18 cellular contexts compared by ENCODE assay signal in genomic region chr12:32587536-32588346, GRCh38.
DNase-seq lines count a peak whose midpoint lies in the region; ATAC-seq and TF ChIP-seq lines count a peak whose summit lies in the region.
"Had no signal": no experiment of that assay in that cellular context is flagged by ENCODE, and none has a peak within 500 bp of the region (broad histone marks: within the 10 kb centered on the region; RNA-seq: fewer than 3 reads in every experiment).

No MANE protein-coding gene starts in this region.

- no TSS peak for BruUV-seq in Calu3 (replicated peaks; lab: Mats Ljungman, UMichigan)

- H3K36me3 Mint-ChIP-seq in Calu3 (ENCODE audit: insufficient read depth, unreplicated experiment), result peaks cover 15% of the 10 kb centered on the region
- H3K36me3 Mint-ChIP-seq in activated CD8-positive, alpha-beta T cell treated with anti-CD3 and anti-CD28 coated beads for 36 hours (ENCODE audit: low read depth), result peaks cover 2% of the 10 kb centered on the region
- H3K36me3 Mint-ChIP-seq in natural killer cell, result no peaks in the 10 kb centered on the region

- TF ChIP-seq RAD21 in SK-N-SH (IDR thresholded peaks at IDR 0.05; ENCODE audit: low read length), result no peak

- no peak overlapping the region for H3K9ac ChIP-seq in SK-N-SH

- H3K27ac Mint-ChIP-seq in Calu3 (ENCODE audit: unreplicated experiment), result peak overlapping the region; percentile 3
- H3K27ac Mint-ChIP-seq in activated CD8-positive, alpha-beta T cell treated with anti-CD3 and anti-CD28 coated beads for 36 hours, result peak overlapping the region; percentile 13
- peak overlapping the region; percentile 80 to 86 for H3K27ac Mint-ChIP-seq in natural killer cell

- no peaks in the 10 kb centered on the region for H3K27me3 Mint-ChIP-seq in Calu3 (ENCODE audit: unreplicated experiment)
- no peaks in the 10 kb centered on the region for H3K27me3 Mint-ChIP-seq in activated CD8-positive, alpha-beta T cell treated with anti-CD3 and anti-CD28 coated beads for 36 hours
- H3K27me3 Mint-ChIP-seq in natural killer cell (ENCODE audit: low read depth in 2 of 2), result no peaks in the 10 kb centered on the region

- peaks cover 32% of the 10 kb centered on the region for H3K4me1 Mint-ChIP-seq in Calu3 (ENCODE audit: low read depth, unreplicated experiment)
- peaks cover 44% of the 10 kb centered on the region for H3K4me1 Mint-ChIP-seq in activated CD8-positive, alpha-beta T cell treated with anti-CD3 and anti-CD28 coated beads for 36 hours (ENCODE audit: low read depth)
- H3K4me1 Mint-ChIP-seq in natural killer cell, result peaks cover 25 to 30% of the 10 kb centered on the region in 2 donors

- POLR2A ChIA-PET in activated CD8-positive, alpha-beta T cell treated with anti-CD3 and anti-CD28 coated beads for 36 hours (lab: Charles Lee), result no interaction called here
- POLR2A ChIA-PET in SK-N-SH (lab: Yijun Ruan, JAX), result no interaction called here

- H3K79me2 ChIP-seq in SK-N-SH (ENCODE audit: insufficient read depth), result no peaks in the 10 kb centered on the region

- DNase-seq in Calu3 (no peak), KG1 (lab: John Stamatoyannopoulos, UW) (peak; percentile 60), natural killer cell (no peak), SK-N-SH (no peak), NCI-H1436 treated with DMSO at 0.1 percent for 48 hours (lab: John Stamatoyannopoulos, UW) (no peak)
- no peak for DNase-seq in activated CD8-positive, alpha-beta T cell treated with anti-CD3 and anti-CD28 coated beads for 36 hours
- DNase-seq: activated CD4-positive, alpha-beta T cell treated with anti-CD3 and anti-CD28 coated beads, Interleukin-2, amount 50 U/mL, for 1 hour; activated effector memory CD4-positive, alpha-beta T cell treated with Interleukin-2 at 50 U/mL for 16 hours; body of pancreas; head of caudate nucleus; islet precursor cell; NCI-H2029; NCI-H526; occipital lobe; stimulated activated naive CD4-positive, alpha-beta T cell; T-helper 9 cell had no signal

- H3K4me3 Mint-ChIP-seq in Calu3 (ENCODE audit: low read depth, unreplicated experiment) (no peak overlapping the region), natural killer cell (no peak overlapping the region)
- no peak overlapping the region for H3K4me3 Mint-ChIP-seq in activated CD8-positive, alpha-beta T cell treated with anti-CD3 and anti-CD28 coated beads for 36 hours

- CTCF ChIA-PET in Calu3 (lab: Charles Lee) (no interaction called here), SK-N-SH (lab: Yijun Ruan, JAX) (no interaction called here)
- CTCF ChIA-PET in activated CD8-positive, alpha-beta T cell treated with anti-CD3 and anti-CD28 coated beads for 36 hours (lab: Charles Lee), result interaction anchor here (1.1 kb wide), 1 partner anchor 132 kb away, joined by 3 read pairs; no protein-coding TSS in a partner anchor

- no peak overlapping the region for H3K4me3 ChIP-seq in SK-N-SH (ENCODE audit: low read depth in 2 of 2, low read length in 1 of 2)
- H3K4me3 ChIP-seq: body of pancreas had no signal

- no peaks in the 10 kb centered on the region for H3K9me2 ChIP-seq in SK-N-SH

- H3K36me3 ChIP-seq in SK-N-SH (replicated peaks in 1 of 2; ENCODE audit: control insufficient read depth in 1 of 2, insufficient read depth in 2 of 2, low read length in 1 of 2), result peaks cover 0 to 8% of the 10 kb centered on the region in 2 experiments

- ATAC-seq in activated CD8-positive, alpha-beta T cell treated with anti-CD3 and anti-CD28 coated beads for 36 hours, result no peak
- ATAC-seq in natural killer cell (no peak), HG03439 (IDR thresholded peaks at IDR 0.05; ENCODE audit: unreplicated experiment) (no peak)
- ATAC-seq: body of pancreas had no signal

- no peaks in the 10 kb centered on the region for H3K9me3 Mint-ChIP-seq in Calu3 (ENCODE audit: low read depth, unreplicated experiment)
- H3K9me3 Mint-ChIP-seq in activated CD8-positive, alpha-beta T cell treated with anti-CD3 and anti-CD28 coated beads for 36 hours, result no peaks in the 10 kb centered on the region
- peaks cover 0 to 3% of the 10 kb centered on the region in 2 donors for H3K9me3 Mint-ChIP-seq in natural killer cell

- H3K4me1 ChIP-seq in SK-N-SH (ENCODE audit: control insufficient read depth in 1 of 2, insufficient read depth in 2 of 2, low read depth in 1 of 2, low read length in 1 of 2), result peaks cover 4 to 16% of the 10 kb centered on the region in 2 experiments; a peak in 3 of 4 replicates
- H3K4me1 ChIP-seq: body of pancreas had no signal

- WGBS in SK-N-SH (ENCODE audit: low lambda C conversion rate), result 100% methylated on average over 3 of the region's 3 CpGs

- H3K4me2 ChIP-seq in SK-N-SH, result no peak overlapping the region

- H4K20me1 ChIP-seq in SK-N-SH (ENCODE audit: insufficient read depth), result no peaks in the 10 kb centered on the region

- no peak overlapping the region for H2AFZ ChIP-seq in SK-N-SH (ENCODE audit: low read depth)

- no peak for TF ChIP-seq EP300 in SK-N-SH (IDR thresholded peaks at IDR 0.05; ENCODE audit: borderline replicate concordance in 1 of 2, low read depth in 1 of 2, low read length in 1 of 2)

- intact Hi-C loops in Calu3 (cut with micrococcal nuclease; ENCODE audit: unreplicated experiment) (no loop called here), natural killer cell (cut with micrococcal nuclease) (no loop called here)
- intact Hi-C loops in activated CD8-positive, alpha-beta T cell treated with anti-CD3 and anti-CD28 coated beads for 36 hours (cut with micrococcal nuclease), result no loop called here

- no peaks in the 10 kb centered on the region for H3K9me3 ChIP-seq in SK-N-SH
- H3K9me3 ChIP-seq: body of pancreas had no signal

- no peak overlapping the region for H3K27ac ChIP-seq in SK-N-SH (ENCODE audit: low read depth in 2 of 2, low read length in 1 of 2)
- H3K27ac ChIP-seq: body of pancreas, RWPE1 had no signal

- H3K27me3 ChIP-seq in SK-N-SH (ENCODE audit: insufficient read depth), result no peaks in the 10 kb centered on the region
- H3K27me3 ChIP-seq: body of pancreas had no signal

- TF ChIP-seq CTCF in Calu3 (IDR thresholded peaks at IDR 0.05; ENCODE audit: unreplicated experiment) (no peak), natural killer cell (IDR thresholded peaks at IDR 0.05) (no peak), SK-N-SH (IDR thresholded peaks at IDR 0.05) (no peak)
- no peak for TF ChIP-seq CTCF in activated CD8-positive, alpha-beta T cell treated with anti-CD3 and anti-CD28 coated beads for 36 hours (IDR thresholded peaks at IDR 0.05)

- no peaks in the 10 kb centered on the region for H3F3A ChIP-seq in SK-N-SH (replicated peaks; ENCODE audit: insufficient read depth)

TF ChIP-seq in SK-N-SH, 30 proteins besides CTCF, POLR2A, EP300 and RAD21 (continues in another document):
- TF ChIP-seq CHD2 (IDR thresholded peaks at IDR 0.05; ENCODE audit: low read length, partially characterized antibody) (no peak), USF2 (IDR thresholded peaks at IDR 0.05; ENCODE audit: borderline replicate concordance, low read depth, low read length) (no peak), RFX5 (IDR thresholded peaks at IDR 0.05; ENCODE audit: low read length) (no peak), IRF3 (IDR thresholded peaks at IDR 0.05; ENCODE audit: low read depth, low read length) (no peak), FOSL2 (IDR thresholded peaks at IDR 0.05; ENCODE audit: borderline replicate concordance, low read depth) (no peak), REST (IDR thresholded peaks at IDR 0.05; ENCODE audit: low read depth, low read length) (no peak), RXRA (IDR thresholded peaks at IDR 0.05; ENCODE audit: borderline replicate concordance, low read depth) (no peak), EZH2phosphoT487 (IDR thresholded peaks at IDR 0.05; ENCODE audit: borderline replicate concordance, low read depth) (no peak), FOXM1 (IDR thresholded peaks at IDR 0.05; ENCODE audit: low read depth) (no peak), YY1 (IDR thresholded peaks at IDR 0.05; ENCODE audit: low read depth) (no peak), NRF1 (IDR thresholded peaks at IDR 0.05; ENCODE audit: low read depth, low read length) (no peak)

Comparison
In these comparisons a context has a peak if more than half of its experiments do, and no peak if none do; other contexts are left out.
1. H3K27ac Mint-ChIP-seq: peak in every context shown above with its lines; median percentile 83 in natural killer cell; 13 in activated CD8-positive, alpha-beta T cell treated with anti-CD3 and anti-CD28 coated beads for 36 hours; 3 in Calu3.